ENCODE assay signal across 2 cellular contexts in genomic region chr20:51067792-51068191, GRCh38.
TF ChIP-seq lines count a peak whose summit lies in the region.

No MANE protein-coding gene starts in this region.

TF ChIP-seq in endothelial cell of umbilical vein, 7 proteins besides CTCF, POLR2A, EP300 and RAD21:
- TF ChIP-seq GATA2 (IDR thresholded peaks at IDR 0.05; ENCODE audit: insufficient read depth, insufficient read length, low read depth, low read length) = no peak
- no peak for TF ChIP-seq FOS (IDR thresholded peaks at IDR 0.05; ENCODE audit: borderline replicate concordance, insufficient read depth, low read length)
- TF ChIP-seq MYC (IDR thresholded peaks at IDR 0.05; ENCODE audit: low read depth, low read length) = no peak
- TF ChIP-seq JUN (IDR thresholded peaks at IDR 0.05; ENCODE audit: borderline replicate concordance, insufficient read depth, insufficient read length, low read depth) = no peak
- TF ChIP-seq MAX (IDR thresholded peaks at IDR 0.05; ENCODE audit: insufficient read depth, insufficient read length) = no peak
- TF ChIP-seq EZH2 (IDR thresholded peaks at IDR 0.05; ENCODE audit: borderline replicate concordance, low read depth, low read length, severe bottlenecking) = no peak
- no peak for TF ChIP-seq POLR2AphosphoS5 (IDR thresholded peaks at IDR 0.05; ENCODE audit: insufficient read depth, low read depth, low read length)

TF ChIP-seq in SK-N-SH treated with all-trans-retinoic acid at 6 μM for 48 hours, 23 proteins besides CTCF, POLR2A, EP300 and RAD21:
- no peak for TF ChIP-seq RARB (CRISPR knock-in tag; IDR thresholded peaks at IDR 0.05)
- no peak for TF ChIP-seq PPARA (CRISPR knock-in tag; IDR thresholded peaks at IDR 0.05; ENCODE audit: borderline replicate concordance)
- TF ChIP-seq, protein P1, sequence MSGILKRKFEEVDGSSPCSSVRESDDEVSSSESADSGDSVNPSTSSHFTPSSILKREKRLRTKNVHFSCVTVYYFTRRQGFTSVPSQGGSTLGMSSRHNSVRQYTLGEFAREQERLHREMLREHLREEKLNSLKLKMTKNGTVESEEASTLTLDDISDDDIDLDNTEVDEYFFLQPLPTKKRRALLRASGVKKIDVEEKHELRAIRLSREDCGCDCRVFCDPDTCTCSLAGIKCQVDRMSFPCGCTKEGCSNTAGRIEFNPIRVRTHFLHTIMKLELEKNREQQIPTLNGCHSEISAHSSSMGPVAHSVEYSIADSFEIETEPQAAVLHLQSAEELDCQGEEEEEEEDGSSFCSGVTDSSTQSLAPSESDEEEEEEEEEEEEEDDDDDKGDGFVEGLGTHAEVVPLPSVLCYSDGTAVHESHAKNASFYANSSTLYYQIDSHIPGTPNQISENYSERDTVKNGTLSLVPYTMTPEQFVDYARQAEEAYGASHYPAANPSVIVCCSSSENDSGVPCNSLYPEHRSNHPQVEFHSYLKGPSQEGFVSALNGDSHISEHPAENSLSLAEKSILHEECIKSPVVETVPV (CRISPR knock-in tag; IDR thresholded peaks at IDR 0.05) = no peak
- no peak for TF ChIP-seq ZNF8 (CRISPR knock-in tag; IDR thresholded peaks at IDR 0.05)
